Comparison of ENCODE assay signal across 22 cellular contexts in genomic region chr11:16350125-16350524, GRCh38. TPM values are rescaled to one million over a fixed set of nuclear protein-coding genes. Genes with fewer than 3 reads are reported as not detected.
"Had no signal": no experiment of that assay in that cellular context is flagged by ENCODE, and none has a peak within 500 bp of the region (broad histone marks: within the 10 kb centered on the region; RNA-seq: fewer than 3 reads in every experiment).

No MANE protein-coding gene starts in this region.

- H3K4me1 ChIP-seq: Peyer's patch, SJCRH30 had no signal

- ATAC-seq: Right ventricle myocardium inferior had no signal

- H3K4me3 ChIP-seq: PC-9, Peyer's patch, SJCRH30 had no signal

- H3K27ac ChIP-seq: KMS-11, PC-9, Peyer's patch, SJCRH30 had no signal

- DNase-seq: Kasumi-1; MM.1S; NCI-H1092 treated with DMSO at 0.1 percent for 48 hours; NCI-H1436; NCI-H187; NCI-H2029; NCI-H2081 treated with DMSO at 0.1 percent for 48 hours; NCI-H2171; NCI-H226; NCI-H446; NCI-H510A; NCI-H524 treated with DMSO at 0.1 percent for 48 hours; NCI-H69; NCI-H774; NK-92 treated with Interleukin-12 subunit alpha and Interleukin-12 subunit beta, amount 100 ng/mL, for 24 hours; PC-9; Peyer's patch; SHP77 treated with DMSO at 0.1 percent for 48 hours; SJCRH30 had no signal

- H3K27me3 ChIP-seq: Peyer's patch, SJCRH30 had no signal

- H3K36me3 ChIP-seq: Peyer's patch, SJCRH30 had no signal

- H3K9me3 ChIP-seq: Peyer's patch, SJCRH30 had no signal

RNA-seq across cellular contexts. Expression of gene SOX6, which starts 6.2 kb away (rescaled TPM):
- total RNA-seq: M059J had no signal
